In the genomic region with DNA sequence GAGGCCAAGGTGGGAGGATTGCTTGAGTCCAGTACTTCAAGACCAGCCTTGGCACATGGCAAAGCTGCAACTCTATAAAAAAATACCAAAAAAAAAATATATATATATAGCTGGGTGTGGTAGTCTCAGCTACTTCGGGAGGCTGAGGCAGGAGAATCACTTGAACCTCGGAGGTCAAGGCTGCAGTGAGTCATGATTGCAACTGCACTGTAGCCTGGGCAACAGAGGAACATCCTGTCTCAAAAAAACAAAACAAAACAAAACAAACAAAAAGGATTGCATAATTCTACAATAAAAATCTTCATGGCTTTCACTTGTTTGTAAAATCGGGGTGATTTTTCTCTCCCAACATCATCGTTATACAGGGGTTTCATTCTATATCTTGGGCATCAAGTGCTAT, we compare ENCODE assay signal across 1 cellular context.
A peak's percentile ranks its signal among the peaks of the same experiment; 100 is the strongest.
TF ChIP-seq lines count a peak whose summit lies in the region.

No MANE protein-coding gene starts in this region.

TF ChIP-seq in HepG2, 621 proteins besides CTCF, POLR2A, EP300 and RAD21 (continues in another document):
- TF ChIP-seq, protein P1, sequence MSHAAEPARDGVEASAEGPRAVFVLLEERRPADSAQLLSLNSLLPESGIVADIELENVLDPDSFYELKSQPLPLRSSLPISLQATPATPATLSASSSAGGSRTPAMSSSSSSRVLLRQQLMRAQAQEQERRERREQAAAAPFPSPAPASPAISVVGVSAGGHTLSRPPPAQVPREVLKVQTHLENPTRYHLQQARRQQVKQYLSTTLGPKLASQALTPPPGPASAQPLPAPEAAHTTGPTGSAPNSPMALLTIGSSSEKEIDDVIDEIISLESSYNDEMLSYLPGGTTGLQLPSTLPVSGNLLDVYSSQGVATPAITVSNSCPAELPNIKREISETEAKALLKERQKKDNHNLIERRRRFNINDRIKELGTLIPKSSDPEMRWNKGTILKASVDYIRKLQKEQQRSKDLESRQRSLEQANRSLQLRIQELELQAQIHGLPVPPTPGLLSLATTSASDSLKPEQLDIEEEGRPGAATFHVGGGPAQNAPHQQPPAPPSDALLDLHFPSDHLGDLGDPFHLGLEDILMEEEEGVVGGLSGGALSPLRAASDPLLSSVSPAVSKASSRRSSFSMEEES (CRISPR knock-in tag; IDR thresholded peaks at IDR 0.05), result no peak
- TF ChIP-seq ZNF333 (CRISPR knock-in tag; IDR thresholded peaks at IDR 0.05; ENCODE audit: borderline replicate concordance), result no peak
- no peak for TF ChIP-seq AHR (CRISPR knock-in tag; IDR thresholded peaks at IDR 0.05)
- peak; percentile 86 for TF ChIP-seq CEBPB (IDR thresholded peaks at IDR 0.05; ENCODE audit: borderline replicate concordance, low read depth, low read length)
- TF ChIP-seq, protein P2, sequence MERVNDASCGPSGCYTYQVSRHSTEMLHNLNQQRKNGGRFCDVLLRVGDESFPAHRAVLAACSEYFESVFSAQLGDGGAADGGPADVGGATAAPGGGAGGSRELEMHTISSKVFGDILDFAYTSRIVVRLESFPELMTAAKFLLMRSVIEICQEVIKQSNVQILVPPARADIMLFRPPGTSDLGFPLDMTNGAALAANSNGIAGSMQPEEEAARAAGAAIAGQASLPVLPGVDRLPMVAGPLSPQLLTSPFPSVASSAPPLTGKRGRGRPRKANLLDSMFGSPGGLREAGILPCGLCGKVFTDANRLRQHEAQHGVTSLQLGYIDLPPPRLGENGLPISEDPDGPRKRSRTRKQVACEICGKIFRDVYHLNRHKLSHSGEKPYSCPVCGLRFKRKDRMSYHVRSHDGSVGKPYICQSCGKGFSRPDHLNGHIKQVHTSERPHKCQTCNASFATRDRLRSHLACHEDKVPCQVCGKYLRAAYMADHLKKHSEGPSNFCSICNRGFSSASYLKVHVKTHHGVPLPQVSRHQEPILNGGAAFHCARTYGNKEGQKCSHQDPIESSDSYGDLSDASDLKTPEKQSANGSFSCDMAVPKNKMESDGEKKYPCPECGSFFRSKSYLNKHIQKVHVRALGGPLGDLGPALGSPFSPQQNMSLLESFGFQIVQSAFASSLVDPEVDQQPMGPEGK (CRISPR knock-in tag; IDR thresholded peaks at IDR 0.05), result no peak
- no peak for TF ChIP-seq ZNF446 (CRISPR knock-in tag; IDR thresholded peaks at IDR 0.05)
- no peak for TF ChIP-seq POLR2AphosphoS5 (IDR thresholded peaks at IDR 0.05; ENCODE audit: low read depth, low read length)
- no peak for TF ChIP-seq PCBP2 (optimal IDR thresholded peaks at IDR 0.05; ENCODE audit: low read depth, low read length, poor library complexity, severe bottlenecking)
- TF ChIP-seq TP53 (CRISPR knock-in tag; conservative IDR thresholded peaks at IDR 0.05), result no peak
- peak; percentile 53; the same call in 1 of the 3 replicates for TF ChIP-seq MXI1 (IDR thresholded peaks at IDR 0.05; ENCODE audit: borderline replicate concordance, low read depth, low read length)
- no peak for TF ChIP-seq CBFB (CRISPR knock-in tag; IDR thresholded peaks at IDR 0.05)
- TF ChIP-seq ZFP36L1 (CRISPR knock-in tag; IDR thresholded peaks at IDR 0.05), result no peak
- TF ChIP-seq ADNP (CRISPR knock-in tag; IDR thresholded peaks at IDR 0.05), result no peak
- TF ChIP-seq HOXD1 (CRISPR knock-in tag; IDR thresholded peaks at IDR 0.05), result no peak
- TF ChIP-seq, protein P3, sequence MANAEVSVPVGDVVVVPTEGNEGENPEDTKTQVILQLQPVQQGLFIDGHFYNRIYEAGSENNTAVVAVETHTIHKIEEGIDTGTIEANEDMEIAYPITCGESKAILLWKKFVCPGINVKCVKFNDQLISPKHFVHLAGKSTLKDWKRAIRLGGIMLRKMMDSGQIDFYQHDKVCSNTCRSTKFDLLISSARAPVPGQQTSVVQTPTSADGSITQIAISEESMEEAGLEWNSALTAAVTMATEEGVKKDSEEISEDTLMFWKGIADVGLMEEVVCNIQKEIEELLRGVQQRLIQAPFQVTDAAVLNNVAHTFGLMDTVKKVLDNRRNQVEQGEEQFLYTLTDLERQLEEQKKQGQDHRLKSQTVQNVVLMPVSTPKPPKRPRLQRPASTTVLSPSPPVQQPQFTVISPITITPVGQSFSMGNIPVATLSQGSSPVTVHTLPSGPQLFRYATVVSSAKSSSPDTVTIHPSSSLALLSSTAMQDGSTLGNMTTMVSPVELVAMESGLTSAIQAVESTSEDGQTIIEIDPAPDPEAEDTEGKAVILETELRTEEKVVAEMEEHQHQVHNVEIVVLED (CRISPR knock-in tag; IDR thresholded peaks at IDR 0.05; ENCODE audit: borderline replicate concordance), result no peak
- TF ChIP-seq LCORL (IDR thresholded peaks at IDR 0.05), result no peak
- TF ChIP-seq LCORL (CRISPR knock-in tag; IDR thresholded peaks at IDR 0.05), result no peak
- TF ChIP-seq RAD51 (IDR thresholded peaks at IDR 0.05; ENCODE audit: borderline replicate concordance), result no peak
- TF ChIP-seq KLF13 (CRISPR knock-in tag; IDR thresholded peaks at IDR 0.05), result no peak
- TF ChIP-seq, protein P4, sequence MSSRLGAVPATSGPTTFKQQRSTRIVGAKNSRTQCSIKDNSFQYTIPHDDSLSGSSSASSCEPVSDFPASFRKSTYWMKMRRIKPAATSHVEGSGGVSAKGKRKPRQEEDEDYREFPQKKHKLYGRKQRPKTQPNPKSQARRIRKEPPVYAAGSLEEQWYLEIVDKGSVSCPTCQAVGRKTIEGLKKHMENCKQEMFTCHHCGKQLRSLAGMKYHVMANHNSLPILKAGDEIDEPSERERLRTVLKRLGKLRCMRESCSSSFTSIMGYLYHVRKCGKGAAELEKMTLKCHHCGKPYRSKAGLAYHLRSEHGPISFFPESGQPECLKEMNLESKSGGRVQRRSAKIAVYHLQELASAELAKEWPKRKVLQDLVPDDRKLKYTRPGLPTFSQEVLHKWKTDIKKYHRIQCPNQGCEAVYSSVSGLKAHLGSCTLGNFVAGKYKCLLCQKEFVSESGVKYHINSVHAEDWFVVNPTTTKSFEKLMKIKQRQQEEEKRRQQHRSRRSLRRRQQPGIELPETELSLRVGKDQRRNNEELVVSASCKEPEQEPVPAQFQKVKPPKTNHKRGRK (CRISPR knock-in tag; IDR thresholded peaks at IDR 0.05), result no peak
- no peak for TF ChIP-seq ZNF292 (CRISPR knock-in tag; IDR thresholded peaks at IDR 0.05; ENCODE audit: borderline replicate concordance, low read depth)
- no peak for TF ChIP-seq ZNF556 (CRISPR knock-in tag; IDR thresholded peaks at IDR 0.05; ENCODE audit: borderline replicate concordance)
- TF ChIP-seq ZNF121 (CRISPR knock-in tag; IDR thresholded peaks at IDR 0.05), result no peak
- TF ChIP-seq ZNF558 (CRISPR knock-in tag; IDR thresholded peaks at IDR 0.05; ENCODE audit: borderline replicate concordance), result no peak
- TF ChIP-seq NR3C1 (CRISPR knock-in tag; IDR thresholded peaks at IDR 0.05), result no peak
- TF ChIP-seq, protein P5, sequence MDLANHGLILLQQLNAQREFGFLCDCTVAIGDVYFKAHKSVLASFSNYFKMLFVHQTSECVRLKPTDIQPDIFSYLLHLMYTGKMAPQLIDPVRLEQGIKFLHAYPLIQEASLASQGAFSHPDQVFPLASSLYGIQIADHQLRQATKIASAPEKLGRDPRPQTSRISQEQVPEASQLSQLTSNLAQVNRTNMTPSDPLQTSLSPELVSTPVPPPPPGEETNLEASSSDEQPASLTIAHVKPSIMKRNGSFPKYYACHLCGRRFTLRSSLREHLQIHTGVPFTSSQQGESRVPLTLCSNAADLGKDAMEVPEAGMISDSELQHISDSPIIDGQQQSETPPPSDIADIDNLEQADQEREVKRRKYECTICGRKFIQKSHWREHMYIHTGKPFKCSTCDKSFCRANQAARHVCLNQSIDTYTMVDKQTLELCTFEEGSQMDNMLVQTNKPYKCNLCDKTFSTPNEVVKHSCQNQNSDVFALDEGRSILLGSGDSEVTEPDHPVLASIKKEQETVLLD (CRISPR knock-in tag; IDR thresholded peaks at IDR 0.05; ENCODE audit: low read depth), result no peak
- TF ChIP-seq SMC3 (IDR thresholded peaks at IDR 0.05; ENCODE audit: low read length), result 0 out of 2 replicates have a peak, but pooled peaks have one; percentile 6
- TF ChIP-seq IRX3 (CRISPR knock-in tag; IDR thresholded peaks at IDR 0.05; ENCODE audit: borderline replicate concordance, low read depth), result no peak
- TF ChIP-seq, protein P6, sequence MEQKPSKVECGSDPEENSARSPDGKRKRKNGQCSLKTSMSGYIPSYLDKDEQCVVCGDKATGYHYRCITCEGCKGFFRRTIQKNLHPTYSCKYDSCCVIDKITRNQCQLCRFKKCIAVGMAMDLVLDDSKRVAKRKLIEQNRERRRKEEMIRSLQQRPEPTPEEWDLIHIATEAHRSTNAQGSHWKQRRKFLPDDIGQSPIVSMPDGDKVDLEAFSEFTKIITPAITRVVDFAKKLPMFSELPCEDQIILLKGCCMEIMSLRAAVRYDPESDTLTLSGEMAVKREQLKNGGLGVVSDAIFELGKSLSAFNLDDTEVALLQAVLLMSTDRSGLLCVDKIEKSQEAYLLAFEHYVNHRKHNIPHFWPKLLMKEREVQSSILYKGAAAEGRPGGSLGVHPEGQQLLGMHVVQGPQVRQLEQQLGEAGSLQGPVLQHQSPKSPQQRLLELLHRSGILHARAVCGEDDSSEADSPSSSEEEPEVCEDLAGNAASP (CRISPR knock-in tag; IDR thresholded peaks at IDR 0.05; ENCODE audit: borderline replicate concordance), result no peak
- no peak for TF ChIP-seq SALL1 (CRISPR knock-in tag; IDR thresholded peaks at IDR 0.05)
- TF ChIP-seq ZNF256 (CRISPR knock-in tag; conservative IDR thresholded peaks at IDR 0.05), result no peak
- TF ChIP-seq TBX2 (CRISPR knock-in tag; IDR thresholded peaks at IDR 0.05; ENCODE audit: borderline replicate concordance), result no peak
- peak; percentile 82 for TF ChIP-seq RFX3 (CRISPR knock-in tag; IDR thresholded peaks at IDR 0.05)
- no peak for TF ChIP-seq NFE2L1 (CRISPR knock-in tag; IDR thresholded peaks at IDR 0.05; ENCODE audit: borderline replicate concordance)
- no peak for TF ChIP-seq FOXP1 (IDR thresholded peaks at IDR 0.05)
- peak; percentile 61 for TF ChIP-seq FOXP1 (CRISPR knock-in tag; IDR thresholded peaks at IDR 0.05)
- TF ChIP-seq ZNF749 (CRISPR knock-in tag; IDR thresholded peaks at IDR 0.05; ENCODE audit: borderline replicate concordance), result no peak
- TF ChIP-seq ELF3 (CRISPR knock-in tag; IDR thresholded peaks at IDR 0.05), result no peak
- TF ChIP-seq HNRNPK (IDR thresholded peaks at IDR 0.05; ENCODE audit: low read depth, low read length, poor library complexity, severe bottlenecking), result no peak
- TF ChIP-seq, protein P7, sequence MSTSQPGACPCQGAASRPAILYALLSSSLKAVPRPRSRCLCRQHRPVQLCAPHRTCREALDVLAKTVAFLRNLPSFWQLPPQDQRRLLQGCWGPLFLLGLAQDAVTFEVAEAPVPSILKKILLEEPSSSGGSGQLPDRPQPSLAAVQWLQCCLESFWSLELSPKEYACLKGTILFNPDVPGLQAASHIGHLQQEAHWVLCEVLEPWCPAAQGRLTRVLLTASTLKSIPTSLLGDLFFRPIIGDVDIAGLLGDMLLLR (CRISPR knock-in tag; IDR thresholded peaks at IDR 0.05), result no peak
- 0 out of 2 replicates have a peak, but pooled peaks have one; percentile 22 for TF ChIP-seq ATF7 (IDR thresholded peaks at IDR 0.05)
- TF ChIP-seq ATF7 (CRISPR knock-in tag; IDR thresholded peaks at IDR 0.05), result no peak
- TF ChIP-seq ZNF224 (CRISPR knock-in tag; IDR thresholded peaks at IDR 0.05), result no peak
- no peak for TF ChIP-seq ZBTB21 (CRISPR knock-in tag; IDR thresholded peaks at IDR 0.05)
- no peak for TF ChIP-seq ZNF501 (CRISPR knock-in tag; IDR thresholded peaks at IDR 0.05)
- TF ChIP-seq MBNL3 (CRISPR knock-in tag; conservative IDR thresholded peaks at IDR 0.05), result no peak
- TF ChIP-seq ZNF160 (CRISPR knock-in tag; IDR thresholded peaks at IDR 0.05), result no peak
- no peak for TF ChIP-seq FOXA3 (CRISPR knock-in tag; IDR thresholded peaks at IDR 0.05)
- TF ChIP-seq ZNF883 (CRISPR knock-in tag; IDR thresholded peaks at IDR 0.05; ENCODE audit: not compliant biosample characterization), result no peak
- TF ChIP-seq ATF7-NPFF (CRISPR knock-in tag; IDR thresholded peaks at IDR 0.05; ENCODE audit: low read depth), result no peak
- TF ChIP-seq ZNF30 (CRISPR knock-in tag; IDR thresholded peaks at IDR 0.05), result no peak
- TF ChIP-seq NKX3-1 (CRISPR knock-in tag; IDR thresholded peaks at IDR 0.05), result no peak
- TF ChIP-seq ZBTB8A (CRISPR knock-in tag; IDR thresholded peaks at IDR 0.05; ENCODE audit: borderline replicate concordance, low read depth), result no peak
- TF ChIP-seq ZKSCAN5 (CRISPR knock-in tag; IDR thresholded peaks at IDR 0.05), result no peak
- TF ChIP-seq ZFP41 (CRISPR knock-in tag; IDR thresholded peaks at IDR 0.05; ENCODE audit: borderline replicate concordance), result no peak
- no peak for TF ChIP-seq SRSF4 (IDR thresholded peaks at IDR 0.05; ENCODE audit: low read depth, low read length, poor library complexity, severe bottlenecking)
- TF ChIP-seq KDM6A (CRISPR knock-in tag; IDR thresholded peaks at IDR 0.05; ENCODE audit: low read depth), result no peak
- TF ChIP-seq WIZ (CRISPR knock-in tag; IDR thresholded peaks at IDR 0.05), result no peak
- no peak for TF ChIP-seq ESRRA (CRISPR knock-in tag; IDR thresholded peaks at IDR 0.05; ENCODE audit: low read depth)
- TF ChIP-seq ZNF557 (CRISPR knock-in tag; IDR thresholded peaks at IDR 0.05), result no peak
- TF ChIP-seq, protein P8, sequence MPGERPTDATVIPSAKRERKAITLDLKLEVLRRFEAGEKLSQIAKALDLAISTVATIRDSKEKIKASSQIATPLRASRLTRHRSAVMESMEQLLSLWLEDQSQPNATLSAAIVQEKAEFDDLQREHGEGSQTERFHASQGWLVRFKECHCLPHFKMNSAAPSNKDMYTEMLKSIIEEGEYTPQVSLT (CRISPR knock-in tag; IDR thresholded peaks at IDR 0.05; ENCODE audit: borderline replicate concordance, low read depth), result no peak
- no peak for TF ChIP-seq ARNT2 (CRISPR knock-in tag; IDR thresholded peaks at IDR 0.05; ENCODE audit: low read depth)
- no peak for TF ChIP-seq ZNF530 (CRISPR knock-in tag; IDR thresholded peaks at IDR 0.05; ENCODE audit: low read depth)
- TF ChIP-seq, protein P9, sequence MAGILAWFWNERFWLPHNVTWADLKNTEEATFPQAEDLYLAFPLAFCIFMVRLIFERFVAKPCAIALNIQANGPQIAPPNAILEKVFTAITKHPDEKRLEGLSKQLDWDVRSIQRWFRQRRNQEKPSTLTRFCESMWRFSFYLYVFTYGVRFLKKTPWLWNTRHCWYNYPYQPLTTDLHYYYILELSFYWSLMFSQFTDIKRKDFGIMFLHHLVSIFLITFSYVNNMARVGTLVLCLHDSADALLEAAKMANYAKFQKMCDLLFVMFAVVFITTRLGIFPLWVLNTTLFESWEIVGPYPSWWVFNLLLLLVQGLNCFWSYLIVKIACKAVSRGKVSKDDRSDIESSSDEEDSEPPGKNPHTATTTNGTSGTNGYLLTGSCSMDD (CRISPR knock-in tag; IDR thresholded peaks at IDR 0.05), result no peak
- TF ChIP-seq PHF5A (CRISPR knock-in tag; IDR thresholded peaks at IDR 0.05; ENCODE audit: low read depth, unreplicated experiment), result no peak
- TF ChIP-seq ZNF3 (CRISPR knock-in tag; IDR thresholded peaks at IDR 0.05), result no peak
- TF ChIP-seq, protein P10, sequence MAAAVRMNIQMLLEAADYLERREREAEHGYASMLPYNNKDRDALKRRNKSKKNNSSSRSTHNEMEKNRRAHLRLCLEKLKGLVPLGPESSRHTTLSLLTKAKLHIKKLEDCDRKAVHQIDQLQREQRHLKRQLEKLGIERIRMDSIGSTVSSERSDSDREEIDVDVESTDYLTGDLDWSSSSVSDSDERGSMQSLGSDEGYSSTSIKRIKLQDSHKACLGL (CRISPR knock-in tag; IDR thresholded peaks at IDR 0.05), result no peak
- TF ChIP-seq DMAP1 (CRISPR knock-in tag; IDR thresholded peaks at IDR 0.05), result no peak
- no peak for TF ChIP-seq HNF4G (IDR thresholded peaks at IDR 0.05; ENCODE audit: borderline replicate concordance, low read depth, low read length)
- TF ChIP-seq HNF4G (CRISPR knock-in tag; IDR thresholded peaks at IDR 0.05; ENCODE audit: borderline replicate concordance, low read depth), result no peak
- TF ChIP-seq CREB1 (IDR thresholded peaks at IDR 0.05), result no peak
- TF ChIP-seq CREB1 (CRISPR knock-in tag; IDR thresholded peaks at IDR 0.05), result no peak
